Comparison of ENCODE assay signal across 13 cellular contexts in the genomic region with DNA sequence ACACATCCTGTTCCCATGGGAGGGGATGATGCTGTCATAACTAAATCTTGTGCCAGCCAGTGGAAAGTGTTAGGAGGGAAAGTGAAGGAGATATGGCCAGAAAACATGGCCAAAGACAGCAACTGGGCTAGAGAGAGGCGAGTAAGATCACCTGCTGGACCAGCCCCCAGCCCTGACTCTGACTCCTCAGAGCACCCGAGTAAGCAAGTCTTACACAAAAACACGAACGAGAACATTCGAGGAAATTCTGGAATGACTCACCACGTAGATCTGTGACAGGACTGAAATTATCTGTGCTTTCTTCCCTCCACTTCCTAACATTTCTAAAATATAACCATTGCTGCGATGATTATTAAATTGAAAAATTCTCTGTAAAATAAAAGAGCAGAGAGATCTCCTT. TPM values are rescaled to one million over a fixed set of nuclear protein-coding genes. Genes with fewer than 3 reads are reported as not detected.
DNase-seq lines count a peak whose midpoint lies in the region; ATAC-seq and TF ChIP-seq lines count a peak whose summit lies in the region.
"Had no signal": no experiment of that assay in that cellular context is flagged by ENCODE, and none has a peak within 500 bp of the region (broad histone marks: within the 10 kb centered on the region; RNA-seq: fewer than 3 reads in every experiment).

No MANE protein-coding gene starts in this region.

- no peak for TF ChIP-seq POLR2A in GM18505 (IDR thresholded peaks at IDR 0.05; ENCODE audit: borderline replicate concordance, extremely low read depth, insufficient read depth, insufficient read length)

- peak; percentile 48 for ATAC-seq in GM18505 (IDR thresholded peaks at IDR 0.05; ENCODE audit: unreplicated experiment)
- ATAC-seq in GM19463 (IDR thresholded peaks at IDR 0.05; ENCODE audit: unreplicated experiment) = peak; percentile 38
- peak; percentile 39 for ATAC-seq in HG03460 (IDR thresholded peaks at IDR 0.05; ENCODE audit: unreplicated experiment)
- no peak for ATAC-seq in HG03135 (IDR thresholded peaks at IDR 0.05; ENCODE audit: unreplicated experiment)

- no peak overlapping the region for H3K4me3 ChIP-seq in coronary artery

- no peak for TF ChIP-seq CTCF in coronary artery (IDR thresholded peaks at IDR 0.05)

- no peak overlapping the region for H3K27ac ChIP-seq in coronary artery

- DNase-seq in dermis blood vessel endothelial cell (peak; percentile 18), SW480 (ENCODE audit: low spot score) (no peak), coronary artery (ENCODE audit: low spot score) (no peak)
- DNase-seq: activated effector memory CD4-positive, alpha-beta T cell treated with Interleukin-2 at 50 U/mL for 16 hours; Calu3; cerebellar nuclear complex; NCI-H1694 treated with DMSO at 0.1 percent for 48 hours; Right ventricle myocardium superior; stimulated activated CD4-positive, alpha-beta T cell treated with anti-CD3 and anti-CD28 coated beads, Interleukin-4, amount 100 ng/mL, for 1 hour had no signal

RNA-seq across cellular contexts. Expression of gene ZNF496, which starts 9.2 kb away (rescaled TPM):
- 27.7 and 32.3 TPM in 2 replicates for total RNA-seq in dermis blood vessel endothelial cell
